Comparison of ENCODE assay signal across 25 cellular contexts in the genomic region with DNA sequence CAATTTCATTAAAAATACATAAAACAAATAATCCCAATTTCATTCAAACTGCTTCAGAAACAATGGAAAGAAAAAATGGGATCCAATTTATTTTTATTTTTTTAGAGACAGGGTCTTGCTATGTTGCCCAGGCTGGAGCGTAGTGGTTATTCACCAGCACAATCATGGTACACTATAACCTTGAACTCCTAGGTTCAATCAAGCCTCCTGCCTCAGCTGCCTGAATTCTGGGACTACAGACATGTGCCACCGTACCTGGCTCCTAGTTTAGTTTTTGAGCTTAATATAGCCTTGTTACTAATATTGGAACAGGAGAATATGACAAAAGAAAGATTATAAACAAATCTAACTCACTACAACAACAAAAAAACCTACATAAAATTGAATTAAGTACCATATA.
"Had no signal": no experiment of that assay in that cellular context is flagged by ENCODE, and none has a peak within 500 bp of the region (broad histone marks: within the 10 kb centered on the region; RNA-seq: fewer than 3 reads in every experiment).

No MANE protein-coding gene starts in this region.

- H3K4me3 ChIP-seq: colonic mucosa, coronary artery, dorsolateral prefrontal cortex, esophagus muscularis mucosa, esophagus squamous epithelium, gastrocnemius medialis, gastroesophageal sphincter, heart left ventricle, heart right ventricle had no signal

- ATAC-seq: effector memory CD8-positive, alpha-beta T cell; esophagus mucosa; foreskin keratinocyte; gastroesophageal sphincter; heart left ventricle had no signal

- DNase-seq: colonic mucosa; cortex of kidney; dermis blood vessel endothelial cell; dorsolateral prefrontal cortex; effector CD4-positive, alpha-beta T cell; effector CD8-positive, alpha-beta T cell; effector memory CD4-positive, alpha-beta T cell; effector memory CD8-positive, alpha-beta T cell; endodermal cell; erythroblast; esophagus squamous epithelium; foreskin fibroblast; foreskin keratinocyte; foreskin melanocyte; gastrocnemius medialis; glutamatergic neuron; head of caudate nucleus; heart left ventricle; heart right ventricle had no signal

- H3K27ac ChIP-seq: colonic mucosa, coronary artery, dorsolateral prefrontal cortex, epithelial cell of prostate, esophagus muscularis mucosa, esophagus squamous epithelium, foreskin keratinocyte, gastroesophageal sphincter, heart left ventricle, heart right ventricle had no signal

- FAIRE-seq: endothelial cell of umbilical vein had no signal

- H3K9me3 ChIP-seq: colonic mucosa, esophagus muscularis mucosa, esophagus squamous epithelium, gastrocnemius medialis, gastroesophageal sphincter, heart left ventricle, heart right ventricle had no signal

- H3K4me1 ChIP-seq: colonic mucosa, esophagus muscularis mucosa, esophagus squamous epithelium, foreskin keratinocyte, gastroesophageal sphincter, heart left ventricle, heart right ventricle had no signal

- H3K27me3 ChIP-seq: colonic mucosa, dorsolateral prefrontal cortex, esophagus muscularis mucosa, esophagus squamous epithelium, foreskin keratinocyte, gastrocnemius medialis, gastroesophageal sphincter, heart left ventricle, heart right ventricle had no signal
